ENCODE assay signal across 22 cellular contexts in the genomic region with DNA sequence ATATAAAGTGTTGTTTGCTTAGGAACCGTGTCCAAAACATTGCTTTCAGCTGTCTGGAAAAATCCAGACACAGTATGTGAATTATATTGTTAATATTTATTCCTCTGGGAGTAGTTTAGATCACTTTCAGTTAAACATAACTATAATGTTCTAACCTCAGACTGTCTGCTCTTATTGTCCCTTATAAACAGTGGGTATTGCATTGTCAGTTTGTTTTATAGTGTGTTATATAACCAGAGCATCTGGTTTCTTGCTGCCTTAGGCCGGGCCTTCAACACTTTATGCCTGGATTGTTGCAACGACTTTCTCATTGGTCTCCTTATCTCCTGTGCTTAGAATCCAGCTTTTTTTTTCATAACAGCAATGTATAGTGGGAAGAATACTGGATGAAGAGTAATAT. TPM values are rescaled to one million over a fixed set of nuclear protein-coding genes. Genes with fewer than 3 reads are reported as not detected.
A peak's percentile ranks its signal among the peaks of the same experiment; 100 is the strongest.
DNase-seq lines count a peak whose midpoint lies in the region; ATAC-seq, FAIRE-seq and TF ChIP-seq lines count a peak whose summit lies in the region.
"Had no signal": no experiment of that assay in that cellular context is flagged by ENCODE, and none has a peak within 500 bp of the region (broad histone marks: within the 10 kb centered on the region; RNA-seq: fewer than 3 reads in every experiment).

No MANE protein-coding gene starts in this region.

- H3K4me1 Mint-ChIP-seq in type B pancreatic cell (ENCODE audit: unreplicated experiment): peaks cover 28% of the 10 kb centered on the region
- H3K4me1 Mint-ChIP-seq: IgD-negative memory B cell had no signal

- no peak overlapping the region for H3K27ac Mint-ChIP-seq in type B pancreatic cell
- H3K27ac Mint-ChIP-seq: IgD-negative memory B cell had no signal

- no peak overlapping the region for H3K27ac ChIP-seq in pancreas
- H3K27ac ChIP-seq: GM23248, KMS-11, RWPE1 had no signal

- WGBS in pancreas, 2 donors: 64 to 67% methylated on average over 3 of the region's 3 CpGs

- H3K4me1 ChIP-seq in pancreas: no peaks in the 10 kb centered on the region
- peaks cover 10% of the 10 kb centered on the region for H3K4me1 ChIP-seq in HAP-1

- in situ Hi-C loops in HAP-1 (cut with MboI; ENCODE audit: low sequenced_read_pairs): no loop called here

- H3K36me3 Mint-ChIP-seq in type B pancreatic cell: no peaks in the 10 kb centered on the region

- intact Hi-C loops in pancreas (cut with DNase I): no loop called here

- TF ChIP-seq CTCF in fibroblast of villous mesenchyme (IDR thresholded peaks at IDR 0.05; ENCODE audit: insufficient read depth, low read depth, low read length) (no peak), pancreas (IDR thresholded peaks at IDR 0.05) (no peak), type B pancreatic cell (conservative IDR thresholded peaks at IDR 0.05) (no peak)

- H3K27me3 Mint-ChIP-seq in type B pancreatic cell: no peaks in the 10 kb centered on the region
- H3K27me3 Mint-ChIP-seq: IgD-negative memory B cell had no signal

- peak; percentile 1 for DNase-seq in NCI-H526 treated with DMSO at 0.1 percent for 48 hours (lab: John Stamatoyannopoulos, UW)
- DNase-seq in NCI-H526 (lab: John Stamatoyannopoulos, UW): no peak
- peak; percentile 20 for DNase-seq in NCI-H2107 (lab: John Stamatoyannopoulos, UW)
- peak; percentile 52 for DNase-seq in fibroblast of villous mesenchyme (ENCODE audit: low read depth)
- DNase-seq in pancreas: no peak
- DNase-seq in HAP-1 (ENCODE audit: low spot score in 2 of 2): no peak
- DNase-seq in type B pancreatic cell (ENCODE audit: extremely low spot score, unreplicated experiment): no peak
- DNase-seq: GM23248, H7, MM.1S, NCI-H1436, NCI-H187, NCI-H2081 treated with DMSO at 0.1 percent for 48 hours, NCI-H524, SHP77 treated with DMSO at 0.1 percent for 48 hours, T-helper 1 cell had no signal

- ATAC-seq in pancreas (no peak), GM21526 (IDR thresholded peaks at IDR 0.05; ENCODE audit: low FRiP score, unreplicated experiment) (no peak)
- ATAC-seq: Panc1 had no signal

- H3K36me3 ChIP-seq in pancreas (no peaks in the 10 kb centered on the region), HAP-1 (replicated peaks) (no peaks in the 10 kb centered on the region)

- peaks cover 0 to 3% (median 0%) of the 10 kb centered on the region in 4 donors for H3K27me3 ChIP-seq in pancreas
- H3K27me3 ChIP-seq in HAP-1 (ENCODE audit: low read depth): no peaks in the 10 kb centered on the region

- H3K4me3 ChIP-seq in fibroblast of villous mesenchyme (ENCODE audit: low read depth, low read length): no peak overlapping the region
- no peak overlapping the region for H3K4me3 ChIP-seq in pancreas
- no peak overlapping the region for H3K4me3 ChIP-seq in HAP-1
- H3K4me3 ChIP-seq: GM23248 had no signal

- peak; percentile 95 for FAIRE-seq in pancreas (lab: Jason Lieb, UNC)
- FAIRE-seq: GM18507 had no signal

- no peaks in the 10 kb centered on the region for H3K9me3 Mint-ChIP-seq in type B pancreatic cell

- no peak overlapping the region for H3K4me3 Mint-ChIP-seq in type B pancreatic cell
- H3K4me3 Mint-ChIP-seq: IgD-negative memory B cell had no signal

- H3K9me3 ChIP-seq in pancreas (no peaks in the 10 kb centered on the region), HAP-1 (no peaks in the 10 kb centered on the region)

RNA-seq across cellular contexts. Expression of gene ATG4A, which starts 26.4 kb away (rescaled TPM):
- 10.6 and 17.3 TPM in 2 replicates for total RNA-seq in fibroblast of villous mesenchyme
- 10 to 100 TPM in 2 of 6 donors, 1 to 10 TPM in 4; 8.9 to 12.7 (median 9.8) TPM for total RNA-seq in pancreas
- 10 to 100 TPM; 10.2 to 14.6 TPM for polyA plus RNA-seq in pancreas
- total RNA-seq in type B pancreatic cell (ENCODE audit: low replicate concordance): 11.5 and 14.8 TPM in 2 replicates

RNA-seq across cellular contexts. Expression of gene PSMD10, which starts 26.6 kb away (rescaled TPM):
- total RNA-seq in fibroblast of villous mesenchyme (72.2 and 96.7 TPM in 2 replicates), pancreas (10 to 100 TPM in 4 of 6 donors, 1 to 10 TPM in 2; 7.8 to 20.3 (median 12.9) TPM), type B pancreatic cell (ENCODE audit: low replicate concordance) (88.3 and 96.8 TPM in 2 replicates)
- polyA plus RNA-seq in pancreas: 10 to 100 TPM; 11.6 to 22.0 TPM

Comparison
In these comparisons a context has a peak if more than half of its experiments do, and no peak if none do; other contexts are left out.
1. DNase-seq: peak in NCI-H526 treated with DMSO at 0.1 percent for 48 hours (single experiment), NCI-H2107 (single experiment) and fibroblast of villous mesenchyme (single experiment); none in NCI-H526 (0 of 2), pancreas (0 of 6), HAP-1 (0 of 2) and type B pancreatic cell (single experiment).